Comparison of ENCODE assay signal across 11 cellular contexts in genomic region chr10:37860494-37861190, GRCh38. TPM values are rescaled to one million over a fixed set of nuclear protein-coding genes. Genes with fewer than 3 reads are reported as not detected.
A peak's percentile ranks its signal among the peaks of the same experiment; 100 is the strongest.
DNase-seq lines count a peak whose midpoint lies in the region; FAIRE-seq and TF ChIP-seq lines count a peak whose summit lies in the region.
"Had no signal": no experiment of that assay in that cellular context is flagged by ENCODE, and none has a peak within 500 bp of the region (broad histone marks: within the 10 kb centered on the region; RNA-seq: fewer than 3 reads in every experiment).

No MANE protein-coding gene starts in this region.

- peak overlapping the region; percentile 37; the same call in 1 of the 2 replicates for H3K27ac ChIP-seq in PC-9
- H3K27ac ChIP-seq: WERI-Rb-1 had no signal

- peak overlapping the region; percentile 31; the same call in 1 of the 2 replicates for H3K4me2 ChIP-seq in PC-9

- peaks cover 27% of the 10 kb centered on the region for H3K4me1 ChIP-seq in PC-9 (replicated peaks; ENCODE audit: insufficient read depth)

- H3K36me3 ChIP-seq in PC-9 (ENCODE audit: low read depth), result no peaks in the 10 kb centered on the region
- H3K36me3 ChIP-seq: heart left ventricle, WERI-Rb-1 had no signal

- H4K20me1 ChIP-seq in PC-9 (ENCODE audit: insufficient read depth), result no peaks in the 10 kb centered on the region

- DNase-seq in NOMO-1 treated with DMSO at 0.1 percent for 48 hours (lab: John Stamatoyannopoulos, UW; ENCODE audit: unreplicated experiment) (peak; percentile 16), NOMO-1 treated with dmso at 0.1 percent for 144 hours (lab: John Stamatoyannopoulos, UW; ENCODE audit: unreplicated experiment) (no peak), PC-9 (peak in 1 of 2 experiments; percentile 77), foreskin fibroblast (peak; percentile 62 to 75), urothelium cell line (ENCODE audit: low spot score) (peak; percentile 14), NCI-H2081 treated with DMSO at 0.1 percent for 48 hours (lab: John Stamatoyannopoulos, UW) (no peak), DMS 273 treated with DMSO at 0.1 percent for 48 hours (lab: John Stamatoyannopoulos, UW) (no peak), middle frontal gyrus (ENCODE audit: extremely low spot score, low spot score) (no peak)
- DNase-seq: activated naive CD8-positive, alpha-beta T cell treated with anti-CD3 and anti-CD28 coated beads, Interleukin-2, amount 10 ng/mL, durations not matched to agents 7 days and 5 days; heart left ventricle; WERI-Rb-1 had no signal

- intact Hi-C loops in PC-9 (cut with micrococcal nuclease; ENCODE audit: unreplicated experiment), result no loop called here

- no peak for FAIRE-seq in urothelium cell line (lab: Jason Lieb, UNC)

- no peaks in the 10 kb centered on the region for H3K27me3 ChIP-seq in PC-9 (ENCODE audit: insufficient read depth, low read depth)
- H3K27me3 ChIP-seq: heart left ventricle had no signal

- no TSS peak for BruUV-seq in PC-9 (replicated peaks; lab: Mats Ljungman, UMichigan)

- H3K9me3 ChIP-seq in PC-9 (ENCODE audit: insufficient read depth, low read depth), result no peaks in the 10 kb centered on the region
- H3K9me3 ChIP-seq: heart left ventricle had no signal

- H2AFZ ChIP-seq in PC-9, result 0 out of 2 replicates have a peak overlapping the region, but pooled peaks have one; percentile 33

- H3K9me2 ChIP-seq in PC-9 (ENCODE audit: insufficient read depth), result no peaks in the 10 kb centered on the region

- H3K79me2 ChIP-seq in PC-9 (ENCODE audit: low read depth), result peaks cover 14% of the 10 kb centered on the region; the same call in 1 of the 2 replicates

- CTCF ChIA-PET in PC-9 (lab: Charles Lee), result no interaction called here

- H3F3A ChIP-seq in PC-9 (ENCODE audit: insufficient read depth, low read depth), result no peaks in the 10 kb centered on the region

- H3K4me3 ChIP-seq in PC-9, result no peak overlapping the region
- no peak overlapping the region for H3K4me3 ChIP-seq in foreskin fibroblast (ENCODE audit: low read depth in 1 of 2, low read length in 2 of 2)
- H3K4me3 ChIP-seq: heart left ventricle had no signal

- POLR2A ChIA-PET in PC-9 (lab: Charles Lee; ENCODE audit: unreplicated experiment), result no interaction called here

- no peak for TF ChIP-seq CTCF in PC-9 (conservative IDR thresholded peaks at IDR 0.05)
- TF ChIP-seq CTCF in foreskin fibroblast (IDR thresholded peaks at IDR 0.05; ENCODE audit: low read depth, low read length), result no peak

RNA-seq across cellular contexts. Expression of gene ZNF248, which starts 3.2 kb away (rescaled TPM):
- total RNA-seq in PC-9 (2021), result 10.7 and 15.1 TPM in 2 replicates

Comparison
In these comparisons a context has a peak if more than half of its experiments do, and no peak if none do; other contexts are left out.
1. DNase-seq: peak in NOMO-1 treated with DMSO at 0.1 percent for 48 hours (single experiment), foreskin fibroblast (2 of 2) and urothelium cell line (single experiment); none in NOMO-1 treated with dmso at 0.1 percent for 144 hours (single experiment), NCI-H2081 treated with DMSO at 0.1 percent for 48 hours (single experiment), DMS 273 treated with DMSO at 0.1 percent for 48 hours (single experiment) and middle frontal gyrus (single experiment).